1 cellular context compared by ENCODE assay signal in genomic region chr17:64388961-64389565, GRCh38.
TF ChIP-seq lines count a peak whose summit lies in the region.

No MANE protein-coding gene starts in this region.

TF ChIP-seq in HepG2, 621 proteins besides CTCF, POLR2A, EP300 and RAD21 (continued from another document and continues in another):
- TF ChIP-seq TERF1 (CRISPR knock-in tag; IDR thresholded peaks at IDR 0.05) (no peak), ZNF275 (CRISPR knock-in tag; IDR thresholded peaks at IDR 0.05; ENCODE audit: borderline replicate concordance) (no peak), ELK4 (CRISPR knock-in tag; IDR thresholded peaks at IDR 0.05; ENCODE audit: borderline replicate concordance) (no peak), HDAC6 (IDR thresholded peaks at IDR 0.05; ENCODE audit: low read depth, low read length) (no peak), ZNF333 (CRISPR knock-in tag; IDR thresholded peaks at IDR 0.05; ENCODE audit: borderline replicate concordance) (no peak), ZNF205 (CRISPR knock-in tag; IDR thresholded peaks at IDR 0.05) (no peak), ZZZ3 (CRISPR knock-in tag; IDR thresholded peaks at IDR 0.05; ENCODE audit: borderline replicate concordance) (no peak), ZNF234 (CRISPR knock-in tag; conservative IDR thresholded peaks at IDR 0.05) (no peak), ARID4A (CRISPR knock-in tag; IDR thresholded peaks at IDR 0.05; ENCODE audit: borderline replicate concordance) (0 out of 2 replicates have a peak, but pooled peaks have one; percentile 23), FOXK1 (CRISPR knock-in tag; IDR thresholded peaks at IDR 0.05; ENCODE audit: borderline replicate concordance, low read depth) (no peak), NKX3-1 (CRISPR knock-in tag; IDR thresholded peaks at IDR 0.05) (no peak), MTA1 (CRISPR knock-in tag; IDR thresholded peaks at IDR 0.05; ENCODE audit: borderline replicate concordance) (no peak), GZF1 (CRISPR knock-in tag; IDR thresholded peaks at IDR 0.05) (no peak), ZNF674 (CRISPR knock-in tag; IDR thresholded peaks at IDR 0.05; ENCODE audit: low read depth) (no peak), ZFP36L2 (CRISPR knock-in tag; IDR thresholded peaks at IDR 0.05) (no peak), PATZ1 (CRISPR knock-in tag; IDR thresholded peaks at IDR 0.05) (peak; percentile 42; the same call in 1 of the 2 replicates), ATAD3A (CRISPR knock-in tag; IDR thresholded peaks at IDR 0.05) (no peak), ZBTB38 (CRISPR knock-in tag; IDR thresholded peaks at IDR 0.05) (0 out of 2 replicates have a peak, but pooled peaks have one; percentile 34), ZNF660 (CRISPR knock-in tag; IDR thresholded peaks at IDR 0.05; ENCODE audit: borderline replicate concordance, low read depth) (no peak), KLF12 (CRISPR knock-in tag; IDR thresholded peaks at IDR 0.05; ENCODE audit: borderline replicate concordance) (no peak), RNF2 (conservative IDR thresholded peaks at IDR 0.05; ENCODE audit: low read depth) (no peak), MXD1 (CRISPR knock-in tag; IDR thresholded peaks at IDR 0.05) (no peak), CEBPB (IDR thresholded peaks at IDR 0.05; ENCODE audit: borderline replicate concordance, low read depth, low read length) (peak; percentile 2; the same call in 1 of the 2 replicates), ZNF142 (CRISPR knock-in tag; IDR thresholded peaks at IDR 0.05) (no peak), ZNF652 (CRISPR knock-in tag; IDR thresholded peaks at IDR 0.05; ENCODE audit: borderline replicate concordance, low read depth) (no peak), XRCC5 (optimal IDR thresholded peaks at IDR 0.05; ENCODE audit: low read length) (peak; percentile 27), ZNF800 (CRISPR knock-in tag; IDR thresholded peaks at IDR 0.05) (no peak), MTF1 (CRISPR knock-in tag; IDR thresholded peaks at IDR 0.05) (no peak), ZNF790 (CRISPR knock-in tag; IDR thresholded peaks at IDR 0.05; ENCODE audit: borderline replicate concordance) (no peak), ZC3H4 (CRISPR knock-in tag; IDR thresholded peaks at IDR 0.05; ENCODE audit: borderline replicate concordance) (no peak), ARID5B (CRISPR knock-in tag; IDR thresholded peaks at IDR 0.05) (0 out of 2 replicates have a peak, but pooled peaks have one; percentile 5)
